In the genomic region with DNA sequence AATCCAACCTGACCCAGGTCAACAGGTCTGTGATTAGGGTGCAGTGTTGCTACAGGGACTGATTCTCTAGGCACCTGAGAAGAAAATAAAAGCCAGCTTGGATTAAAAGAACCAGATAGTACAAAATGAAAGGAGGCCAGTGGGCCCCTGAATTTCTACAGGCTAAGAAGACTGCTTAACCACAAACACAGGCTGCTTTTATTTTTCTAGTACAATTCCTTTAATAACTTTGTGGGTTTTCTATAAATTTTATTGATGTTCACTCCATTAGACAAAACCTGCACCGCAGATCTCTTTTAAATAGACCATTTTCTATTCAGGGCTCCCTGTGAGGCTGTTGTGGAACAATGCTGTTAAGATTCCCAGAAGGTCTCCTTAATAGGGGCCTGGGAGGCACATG, we compare ENCODE assay signal across 1 cellular context.
TF ChIP-seq lines count a peak whose summit lies in the region.

No MANE protein-coding gene starts in this region.

TF ChIP-seq in K562, 482 proteins besides CTCF, POLR2A, EP300 and RAD21:
- TF ChIP-seq SMAD2 (IDR thresholded peaks at IDR 0.05; ENCODE audit: low read depth, low read length) = no peak
- no peak for TF ChIP-seq CCNT2 (IDR thresholded peaks at IDR 0.05; ENCODE audit: borderline replicate concordance, extremely low read depth, insufficient read length, low read depth, low read length)
- TF ChIP-seq ZNF584 (CRISPR knock-in tag; IDR thresholded peaks at IDR 0.05; ENCODE audit: low read depth) = no peak
- TF ChIP-seq, protein P1, sequence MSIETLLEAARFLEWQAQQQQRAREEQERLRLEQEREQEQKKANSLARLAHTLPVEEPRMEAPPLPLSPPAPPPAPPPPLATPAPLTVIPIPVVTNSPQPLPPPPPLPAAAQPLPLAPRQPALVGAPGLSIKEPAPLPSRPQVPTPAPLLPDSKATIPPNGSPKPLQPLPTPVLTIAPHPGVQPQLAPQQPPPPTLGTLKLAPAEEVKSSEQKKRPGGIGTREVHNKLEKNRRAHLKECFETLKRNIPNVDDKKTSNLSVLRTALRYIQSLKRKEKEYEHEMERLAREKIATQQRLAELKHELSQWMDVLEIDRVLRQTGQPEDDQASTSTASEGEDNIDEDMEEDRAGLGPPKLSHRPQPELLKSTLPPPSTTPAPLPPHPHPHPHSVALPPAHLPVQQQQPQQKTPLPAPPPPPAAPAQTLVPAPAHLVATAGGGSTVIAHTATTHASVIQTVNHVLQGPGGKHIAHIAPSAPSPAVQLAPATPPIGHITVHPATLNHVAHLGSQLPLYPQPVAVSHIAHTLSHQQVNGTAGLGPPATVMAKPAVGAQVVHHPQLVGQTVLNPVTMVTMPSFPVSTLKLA (conservative IDR thresholded peaks at IDR 0.05) = no peak
- peak; percentile 49 for TF ChIP-seq RBM25 (IDR thresholded peaks at IDR 0.05; ENCODE audit: low read depth, low read length, severe bottlenecking)
- TF ChIP-seq JUN (IDR thresholded peaks at IDR 0.05; ENCODE audit: borderline replicate concordance, low read depth, low read length) = no peak
- TF ChIP-seq JUN (CRISPR knock-in tag; IDR thresholded peaks at IDR 0.05; ENCODE audit: borderline replicate concordance) = no peak
- no peak for TF ChIP-seq POLR2B (IDR thresholded peaks at IDR 0.05; ENCODE audit: low read depth, partially characterized antibody)
- TF ChIP-seq ZNF589 (CRISPR knock-in tag; IDR thresholded peaks at IDR 0.05; ENCODE audit: low read depth) = no peak
- TF ChIP-seq TAF1 (IDR thresholded peaks at IDR 0.05; ENCODE audit: control insufficient read depth, extremely low read depth, insufficient read depth, low read length, severe bottlenecking) = no peak
